ENCODE assay signal across 11 cellular contexts in the genomic region with DNA sequence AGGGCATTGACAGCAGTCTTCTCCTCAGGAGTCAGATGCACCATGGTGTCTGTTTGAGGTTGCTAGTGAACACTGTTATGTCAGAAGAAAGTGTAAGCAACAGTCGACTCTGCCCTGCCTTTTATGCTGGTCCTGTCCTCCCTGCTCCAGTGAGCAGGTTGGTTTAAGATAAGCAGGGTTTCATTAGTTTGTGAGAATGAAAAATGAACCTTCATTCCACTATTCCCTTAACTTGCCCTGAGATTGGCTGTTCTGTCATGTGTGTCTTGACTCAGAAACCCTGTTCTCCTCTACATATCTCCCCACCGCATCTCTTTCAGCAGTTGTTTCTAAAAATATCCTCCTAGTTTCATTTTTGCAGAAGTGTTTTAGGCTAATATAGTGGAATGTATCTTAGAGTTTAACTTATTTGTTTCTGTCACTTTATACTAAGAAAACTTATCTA. TPM values are rescaled to one million over a fixed set of nuclear protein-coding genes. Genes with fewer than 3 reads are reported as not detected.
DNase-seq lines count a peak whose midpoint lies in the region; ATAC-seq lines count a peak whose summit lies in the region.
"Had no signal": no experiment of that assay in that cellular context is flagged by ENCODE, and none has a peak within 500 bp of the region (broad histone marks: within the 10 kb centered on the region; RNA-seq: fewer than 3 reads in every experiment).

TSS of gene HBD (minus strand) at position 94 of the 445 bp plus-strand sequence. CDS start at position 44, 50 bp downstream.

- DNase-seq in LHCN-M2 (ENCODE audit: low read depth) (peak; percentile 11), hepatic stellate cell (ENCODE audit: low spot score) (peak; percentile 69), hippocampal formation (lab: John Stamatoyannopoulos, UW) (no peak), hypothalamus (lab: John Stamatoyannopoulos, UW) (no peak), NCI-H524 treated with DMSO at 0.1 percent for 48 hours (lab: John Stamatoyannopoulos, UW) (no peak), midbrain (lab: John Stamatoyannopoulos, UW) (no peak)
- DNase-seq: NCI-H1105 treated with DMSO at 0.1 percent for 48 hours, retina had no signal

- ATAC-seq in GM18867 (IDR thresholded peaks at IDR 0.05; ENCODE audit: unreplicated experiment) (peak; percentile 61), HG02623 (IDR thresholded peaks at IDR 0.05; ENCODE audit: unreplicated experiment) (peak; percentile 57)

RNA-seq across cellular contexts. Expression of gene HBD, which starts in this region (rescaled TPM):
- not detected in 2 replicates for total RNA-seq in LHCN-M2 (2014; rRNA removed)
- not detected for polyA plus RNA-seq in LHCN-M2 (2012)
- total RNA-seq: T-helper 2 cell treated with Interferon-gamma antibody and Interleukin-4, amounts not matched to agents 100 ng/mL and 5 ng/mL, for 36 hours had no signal

Comparison
In these comparisons a context has a peak if more than half of its experiments do, and no peak if none do; other contexts are left out.
1. Peak in DNase-seq in LHCN-M2; RNA of the gene not detected or under 1 TPM.